Comparison of ENCODE assay signal across 1 cellular context in genomic region chr2:173965372-173966025, GRCh38.
TF ChIP-seq lines count a peak whose summit lies in the region.

TSS of gene SP3 (minus strand) at chr2:173965373. CDS start at chr2:173965171, 202 bp downstream.

TF ChIP-seq in HepG2, 621 proteins besides CTCF, POLR2A, EP300 and RAD21 (continued from another document and continues in another):
- TF ChIP-seq MIER3 (CRISPR knock-in tag; IDR thresholded peaks at IDR 0.05; ENCODE audit: borderline replicate concordance) (peak; percentile 32; the same call in 1 of the 2 replicates), GMEB1 (CRISPR knock-in tag; IDR thresholded peaks at IDR 0.05; ENCODE audit: borderline replicate concordance) (peak; percentile 43; the same call in 1 of the 2 replicates), TBX2 (CRISPR knock-in tag; IDR thresholded peaks at IDR 0.05; ENCODE audit: borderline replicate concordance) (peak; percentile 84), POGZ (CRISPR knock-in tag; IDR thresholded peaks at IDR 0.05) (peak; percentile 67; the same call in 1 of the 2 replicates), ZFP36 (IDR thresholded peaks at IDR 0.05; ENCODE audit: borderline replicate concordance, low read depth, low read length, partially characterized antibody) (no peak), ARID4A (CRISPR knock-in tag; IDR thresholded peaks at IDR 0.05; ENCODE audit: borderline replicate concordance) (peak; percentile 92), ZNF138 (CRISPR knock-in tag; IDR thresholded peaks at IDR 0.05; ENCODE audit: low read depth) (peak; percentile 98), ZNF3 (CRISPR knock-in tag; IDR thresholded peaks at IDR 0.05) (no peak), CAMTA2 (CRISPR knock-in tag; IDR thresholded peaks at IDR 0.05; ENCODE audit: borderline replicate concordance) (peak; percentile 19; the same call in 1 of the 2 replicates), BRCA1 (CRISPR knock-in tag; IDR thresholded peaks at IDR 0.05) (no peak; the same call in 1 of the 2 replicates), ATF3 (CRISPR knock-in tag; IDR thresholded peaks at IDR 0.05) (no peak; the same call in 1 of the 2 replicates), ZBTB7A (CRISPR knock-in tag; IDR thresholded peaks at IDR 0.05) (no peak), SMYD3 (CRISPR knock-in tag; IDR thresholded peaks at IDR 0.05) (no peak), ZNF850 (CRISPR knock-in tag; conservative IDR thresholded peaks at IDR 0.05) (no peak), ZNF572 (CRISPR knock-in tag; IDR thresholded peaks at IDR 0.05) (peak; percentile 72; the same call in 1 of the 2 replicates), ZNF704 (CRISPR knock-in tag; IDR thresholded peaks at IDR 0.05; ENCODE audit: borderline replicate concordance) (peak; percentile 83; the same call in 1 of the 2 replicates), ZNF496 (CRISPR knock-in tag; IDR thresholded peaks at IDR 0.05; ENCODE audit: insufficient replicate concordance) (no peak), GLI4 (CRISPR knock-in tag; IDR thresholded peaks at IDR 0.05; ENCODE audit: borderline replicate concordance) (no peak; the same call in 1 of the 2 replicates), HES4 (CRISPR knock-in tag; IDR thresholded peaks at IDR 0.05; ENCODE audit: borderline replicate concordance) (peak; percentile 83), RFX3 (CRISPR knock-in tag; IDR thresholded peaks at IDR 0.05) (no peak), ZBTB4 (CRISPR knock-in tag; IDR thresholded peaks at IDR 0.05; ENCODE audit: borderline replicate concordance) (peak; percentile 85; the same call in 1 of the 2 replicates), PHF20 (CRISPR knock-in tag; IDR thresholded peaks at IDR 0.05) (no peak; the same call in 1 of the 2 replicates), SMARCC2 (IDR thresholded peaks at IDR 0.05) (no peak), ZNF383 (CRISPR knock-in tag; IDR thresholded peaks at IDR 0.05; ENCODE audit: borderline replicate concordance) (peak; percentile 75; the same call in 1 of the 2 replicates), RBFOX2 (IDR thresholded peaks at IDR 0.05; ENCODE audit: low read depth, low read length) (peak; percentile 99), ZBTB20 (CRISPR knock-in tag; IDR thresholded peaks at IDR 0.05; ENCODE audit: borderline replicate concordance, low read depth) (no peak), WIZ (CRISPR knock-in tag; IDR thresholded peaks at IDR 0.05) (peak; percentile 4; the same call in 1 of the 2 replicates), CERS6 (CRISPR knock-in tag; IDR thresholded peaks at IDR 0.05) (no peak), ZNF33B (CRISPR knock-in tag; IDR thresholded peaks at IDR 0.05) (no peak), ZNF251 (CRISPR knock-in tag; IDR thresholded peaks at IDR 0.05) (no peak), GLMP (CRISPR knock-in tag; IDR thresholded peaks at IDR 0.05; ENCODE audit: borderline replicate concordance) (no peak), HMGXB4 (CRISPR knock-in tag; IDR thresholded peaks at IDR 0.05; ENCODE audit: borderline replicate concordance in 1 of 2, low read depth in 1 of 2) (peak; percentile 55 to 82; a peak in 3 of 4 replicates), ZNF7 (CRISPR knock-in tag; IDR thresholded peaks at IDR 0.05) (no peak), ZFP62 (CRISPR knock-in tag; IDR thresholded peaks at IDR 0.05) (no peak), ZXDC (CRISPR knock-in tag; IDR thresholded peaks at IDR 0.05) (peak; percentile 90; the same call in 1 of the 2 replicates), REPIN1 (CRISPR knock-in tag; IDR thresholded peaks at IDR 0.05; ENCODE audit: borderline replicate concordance, low read depth) (peak; percentile 85), MTF1 (CRISPR knock-in tag; IDR thresholded peaks at IDR 0.05) (0 out of 2 replicates have a peak, but pooled peaks have one; percentile 18), ADNP (CRISPR knock-in tag; IDR thresholded peaks at IDR 0.05) (no peak), GATA4 (IDR thresholded peaks at IDR 0.05; ENCODE audit: borderline replicate concordance, low read depth) (no peak), THAP7 (CRISPR knock-in tag; IDR thresholded peaks at IDR 0.05) (no peak), ZGPAT (CRISPR knock-in tag; IDR thresholded peaks at IDR 0.05) (peak; percentile 81)
